ENCODE assay signal across 8 cellular contexts in genomic region chr7:142711722-142712616, GRCh38. TPM values are rescaled to one million over a fixed set of nuclear protein-coding genes. Genes with fewer than 3 reads are reported as not detected.
DNase-seq lines count a peak whose midpoint lies in the region; ATAC-seq and TF ChIP-seq lines count a peak whose summit lies in the region.

No MANE protein-coding gene starts in this region.

- peak; percentile 73 for TF ChIP-seq CTCF in LNCaP clone FGC (IDR thresholded peaks at IDR 0.05; ENCODE audit: control insufficient read depth, extremely low read depth, insufficient read depth)

- peaks cover 9% of the 10 kb centered on the region for H3K4me1 ChIP-seq in thymus (ENCODE audit: control insufficient read depth, insufficient read depth, low read length)

- no peaks in the 10 kb centered on the region for H3K36me3 Mint-ChIP-seq in activated T-cell treated with anti-CD3 and anti-CD28 coated beads, Interleukin-2, amount 50 U/mL, for 24 hours (ENCODE audit: low read depth)

- H3K27me3 Mint-ChIP-seq in activated T-cell treated with anti-CD3 and anti-CD28 coated beads, Interleukin-2, amount 50 U/mL, for 24 hours, result no peaks in the 10 kb centered on the region

- WGBS in thymus, result 32% methylated on average over 18 of the region's 18 CpGs

- DNase-seq in activated T-cell treated with anti-CD3 and anti-CD28 coated beads for 1 hour (ENCODE audit: low read depth), result peak; percentile 3
- DNase-seq in activated T-cell treated with anti-CD3 and anti-CD28 coated beads, Interleukin-2, amount 50 U/mL, for 1 hour, result no peak
- no peak for DNase-seq in LNCaP clone FGC (ENCODE audit: low read depth)
- no peak for DNase-seq in activated T-cell treated with anti-CD3 and anti-CD28 coated beads, Interleukin-2, amount 50 U/mL, for 24 hours
- peak; percentile 10 for DNase-seq in hepatic stellate cell (ENCODE audit: low spot score)

- H3K9me3 ChIP-seq in thymus (ENCODE audit: control insufficient read depth), result no peaks in the 10 kb centered on the region

- H3K27ac Mint-ChIP-seq in activated T-cell treated with anti-CD3 and anti-CD28 coated beads, Interleukin-2, amount 50 U/mL, for 24 hours, result peak overlapping the region; percentile 87

- no peaks in the 10 kb centered on the region for H3K9me3 Mint-ChIP-seq in activated T-cell treated with anti-CD3 and anti-CD28 coated beads, Interleukin-2, amount 50 U/mL, for 24 hours

- peaks cover 74% of the 10 kb centered on the region for H3K4me1 Mint-ChIP-seq in activated T-cell treated with anti-CD3 and anti-CD28 coated beads, Interleukin-2, amount 50 U/mL, for 24 hours (ENCODE audit: low read depth)

- ATAC-seq in HG02938 (IDR thresholded peaks at IDR 0.05; ENCODE audit: unreplicated experiment) (no peak), GM21367 (IDR thresholded peaks at IDR 0.05; ENCODE audit: unreplicated experiment) (no peak)

- H3K27ac ChIP-seq in thymus (ENCODE audit: low read depth), result peak overlapping the region; percentile 60

- no peak overlapping the region for H3K4me3 ChIP-seq in LNCaP clone FGC (ENCODE audit: low read depth, low read length)
- peak overlapping the region; percentile 22 for H3K4me3 ChIP-seq in thymus (ENCODE audit: low read length)

- peak overlapping the region; percentile 77 for H3K4me3 Mint-ChIP-seq in activated T-cell treated with anti-CD3 and anti-CD28 coated beads, Interleukin-2, amount 50 U/mL, for 24 hours

- H3K27me3 ChIP-seq in thymus (ENCODE audit: control insufficient read depth, insufficient read depth), result no peaks in the 10 kb centered on the region

- no peaks in the 10 kb centered on the region for H3K36me3 ChIP-seq in thymus (ENCODE audit: control insufficient read depth, insufficient read depth)

RNA-seq across cellular contexts. Expression of gene PRSS1, which starts 37.3 kb away (rescaled TPM):
- 4.5 TPM for polyA plus RNA-seq in thymus

RNA-seq across cellular contexts. Expression of gene PRSS2, which starts 58.8 kb away (rescaled TPM):
- polyA plus RNA-seq in thymus, result 23.1 TPM

Comparison
In these comparisons a context has a peak if more than half of its experiments do, and no peak if none do; other contexts are left out.
1. DNase-seq: peak in activated T-cell treated with anti-CD3 and anti-CD28 coated beads for 1 hour (single experiment) and hepatic stellate cell (single experiment); none in activated T-cell treated with anti-CD3 and anti-CD28 coated beads, Interleukin-2, amount 50 U/mL, for 1 hour (single experiment), LNCaP clone FGC (single experiment) and activated T-cell treated with anti-CD3 and anti-CD28 coated beads, Interleukin-2, amount 50 U/mL, for 24 hours (single experiment).